8 cellular contexts compared by ENCODE assay signal in the genomic region with DNA sequence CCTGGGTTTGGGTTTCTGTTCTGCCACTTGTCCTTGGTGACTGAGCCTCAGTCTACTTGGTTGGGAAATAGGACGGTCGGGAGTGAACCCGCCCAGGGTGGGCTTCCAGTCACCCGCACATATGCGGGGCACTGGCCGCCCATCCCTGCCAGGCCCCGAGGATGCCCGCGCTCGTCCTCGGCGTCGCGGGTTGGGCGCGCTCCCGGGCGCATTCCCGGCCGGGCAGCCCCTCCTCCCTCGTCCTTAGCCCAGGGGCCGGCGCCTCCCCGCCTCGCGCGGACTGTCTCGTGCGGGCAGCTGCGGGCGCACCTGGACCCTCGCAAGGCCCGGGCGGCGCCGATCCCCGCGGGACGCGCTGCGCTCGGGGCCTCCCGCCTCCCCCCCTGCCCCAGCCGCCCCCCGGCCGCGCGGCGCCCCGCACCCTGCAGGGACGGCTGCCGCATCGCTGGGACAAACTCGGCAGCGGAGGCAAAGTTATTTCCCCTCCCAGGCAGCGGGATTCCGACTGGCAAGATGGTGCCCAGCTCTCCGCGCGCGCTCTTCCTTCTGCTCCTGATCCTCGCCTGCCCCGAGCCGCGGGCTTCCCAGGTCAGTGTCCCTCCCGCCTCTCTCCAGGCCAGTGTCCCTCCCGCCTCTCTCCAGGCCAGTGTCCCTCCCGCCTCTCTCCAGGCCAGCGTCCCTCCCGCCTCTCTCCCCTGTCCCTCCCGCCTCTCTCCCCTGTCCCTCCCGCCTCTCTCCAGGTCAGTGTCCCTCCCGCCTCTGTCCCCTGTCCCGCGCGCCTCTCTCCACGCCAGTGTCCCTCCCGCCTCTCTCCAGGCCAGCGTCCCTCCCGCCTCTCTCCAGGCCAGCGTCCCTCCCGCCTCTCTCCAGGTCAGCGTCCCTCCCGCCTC. TPM values are rescaled to one million over a fixed set of nuclear protein-coding genes. Genes with fewer than 3 reads are reported as not detected.
DNase-seq lines count a peak whose midpoint lies in the region; ATAC-seq and TF ChIP-seq lines count a peak whose summit lies in the region.

A gene with protein sequence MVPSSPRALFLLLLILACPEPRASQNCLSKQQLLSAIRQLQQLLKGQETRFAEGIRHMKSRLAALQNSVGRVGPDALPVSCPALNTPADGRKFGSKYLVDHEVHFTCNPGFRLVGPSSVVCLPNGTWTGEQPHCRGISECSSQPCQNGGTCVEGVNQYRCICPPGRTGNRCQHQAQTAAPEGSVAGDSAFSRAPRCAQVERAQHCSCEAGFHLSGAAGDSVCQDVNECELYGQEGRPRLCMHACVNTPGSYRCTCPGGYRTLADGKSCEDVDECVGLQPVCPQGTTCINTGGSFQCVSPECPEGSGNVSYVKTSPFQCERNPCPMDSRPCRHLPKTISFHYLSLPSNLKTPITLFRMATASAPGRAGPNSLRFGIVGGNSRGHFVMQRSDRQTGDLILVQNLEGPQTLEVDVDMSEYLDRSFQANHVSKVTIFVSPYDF (plus strand): TSS at position 243 of the 890 bp plus-strand sequence. CDS start 271 bp downstream, at position 514.

- H3K27ac ChIP-seq in Peyer's patch = peak within 1 kb of the TSS in 1 of 4 donors; percentile 25

- POLR2A ChIA-PET in naive thymus-derived CD8-positive, alpha-beta T cell (lab: Charles Lee) = no interaction called here

- peaks cover 9 to 43% (median 26%) of the 10 kb centered on the region in 5 donors for H3K27me3 Mint-ChIP-seq in naive thymus-derived CD8-positive, alpha-beta T cell

- TF ChIP-seq CTCF in Peyer's patch (IDR thresholded peaks at IDR 0.05) = no peak

- peaks cover 0 to 8% (median 2%) of the 10 kb centered on the region in 9 donors for H3K9me3 Mint-ChIP-seq in naive thymus-derived CD8-positive, alpha-beta T cell

- H3K36me3 ChIP-seq in Peyer's patch = no peaks in the 10 kb centered on the region
- no peaks in the 10 kb centered on the region for H3K36me3 ChIP-seq in endocrine pancreas (ENCODE audit: control insufficient read depth, insufficient read depth, low read length)

- H3K4me3 ChIP-seq in Peyer's patch = peak within 1 kb of the TSS; percentile 31 to 71 (median 54)
- peak within 1 kb of the TSS; percentile 39 for H3K4me3 ChIP-seq in endocrine pancreas (ENCODE audit: control insufficient read depth, insufficient read depth, low read length)

- H3K4me1 Mint-ChIP-seq in naive thymus-derived CD8-positive, alpha-beta T cell = peaks cover 6 to 11% (median 9%) of the 10 kb centered on the region in 4 donors

- DNase-seq in NCI-H1694 (lab: John Stamatoyannopoulos, UW) = peak; percentile 16
- no peak for DNase-seq in NCI-H1694 treated with DMSO at 0.1 percent for 48 hours (lab: John Stamatoyannopoulos, UW)
- DNase-seq in Peyer's patch = no peak
- DNase-seq in naive thymus-derived CD8-positive, alpha-beta T cell = peak in 1 of 10 donors; percentile 15
- DNase-seq in activated CD4-positive, alpha-beta T cell treated with anti-CD3 and anti-CD28 coated beads for 1 hour = no peak

- H3K27me3 ChIP-seq in Peyer's patch (no peaks in the 10 kb centered on the region), endocrine pancreas (ENCODE audit: control insufficient read depth, insufficient read depth, low read length) (no peaks in the 10 kb centered on the region)

- peaks cover 3 to 9% (median 4%) of the 10 kb centered on the region in 3 donors for H3K36me3 Mint-ChIP-seq in naive thymus-derived CD8-positive, alpha-beta T cell

- ATAC-seq in naive thymus-derived CD8-positive, alpha-beta T cell = peak; percentile 58 to 73
- no peak for ATAC-seq in HG02840 (IDR thresholded peaks at IDR 0.05; ENCODE audit: low FRiP score, unreplicated experiment)
- ATAC-seq in GM21717 (IDR thresholded peaks at IDR 0.05; ENCODE audit: unreplicated experiment) = no peak

- H3K4me3 Mint-ChIP-seq in naive thymus-derived CD8-positive, alpha-beta T cell = peak within 1 kb of the TSS; percentile 57 to 85 (median 77)

- no peak for TF ChIP-seq POLR2A in Peyer's patch (IDR thresholded peaks at IDR 0.05)

- H3K27ac Mint-ChIP-seq in naive thymus-derived CD8-positive, alpha-beta T cell = peak within 1 kb of the TSS in 6 of 10 donors; percentile 19 to 49 (median 35)

- no peaks in the 10 kb centered on the region for H3K9me3 ChIP-seq in Peyer's patch
- H3K9me3 ChIP-seq in endocrine pancreas (ENCODE audit: control insufficient read depth, low read length) = no peaks in the 10 kb centered on the region

- H3K9ac ChIP-seq in endocrine pancreas (ENCODE audit: control insufficient read depth, insufficient read depth, low read length) = peak within 1 kb of the TSS; percentile 16

- H3K4me1 ChIP-seq in Peyer's patch = no peaks in the 10 kb centered on the region
- H3K4me1 ChIP-seq in endocrine pancreas (ENCODE audit: control insufficient read depth, insufficient read depth, low read length) = no peaks in the 10 kb centered on the region

RNA-seq across cellular contexts. Expression of the gene that starts here (rescaled TPM):
- total RNA-seq in Peyer's patch = 1 to 10 TPM in 3 of 4 donors, not detected in 1; 1.5 to 7.4 (median 1.9) TPM
- total RNA-seq in naive thymus-derived CD8-positive, alpha-beta T cell = 10 to 100 TPM in 1 of 2 experiments, 1 to 10 TPM in 1; 9.8 to 10.3 TPM
- polyA plus RNA-seq in naive thymus-derived CD8-positive, alpha-beta T cell = 1 to 10 TPM in 1 of 3 donors, under 1 TPM in 2; 0.16 to 1.8 (median 0.92) TPM

Comparison
In these comparisons a context has a peak if more than half of its experiments do, and no peak if none do; other contexts are left out.
1. ATAC-seq: peak in naive thymus-derived CD8-positive, alpha-beta T cell (2 of 2); none in HG02840 (single experiment) and GM21717 (single experiment).